Comparison of ENCODE assay signal across 12 cellular contexts in genomic region chr3:126659915-126660886, GRCh38. TPM values are rescaled to one million over a fixed set of nuclear protein-coding genes. Genes with fewer than 3 reads are reported as not detected.
DNase-seq lines count a peak whose midpoint lies in the region; ATAC-seq, FAIRE-seq and TF ChIP-seq lines count a peak whose summit lies in the region.
"Had no signal": no experiment of that assay in that cellular context is flagged by ENCODE, and none has a peak within 500 bp of the region (broad histone marks: within the 10 kb centered on the region; RNA-seq: fewer than 3 reads in every experiment).

No MANE protein-coding gene starts in this region.

- no peak for DNase-seq in heart right ventricle
- DNase-seq in right cardiac atrium, result no peak
- peak; percentile 31 for DNase-seq in RPMI7951 (ENCODE audit: low read depth)
- no peak for DNase-seq in fibroblast of pulmonary artery (ENCODE audit: low read depth)
- DNase-seq in urothelium cell line (ENCODE audit: low spot score), result no peak
- no peak for DNase-seq in activated CD4-positive, alpha-beta T cell treated with anti-CD3 and anti-CD28 coated beads, Interleukin-2, amount 50 U/mL, for 1 hour
- DNase-seq in erythroblast (lab: John Stamatoyannopoulos, UW), result no peak
- DNase-seq: activated CD4-positive, alpha-beta memory T cell treated with anti-CD3 and anti-CD28 coated beads for 36 hours; NCI-H146; stomach had no signal

- ATAC-seq in heart right ventricle (no peak), right cardiac atrium (no peak), GM18907 (IDR thresholded peaks at IDR 0.05; ENCODE audit: unreplicated experiment) (no peak)
- ATAC-seq: gastroesophageal sphincter had no signal

- WGBS in heart right ventricle, 2 donors, result 42 to 43% methylated on average over 19 of the region's 19 CpGs
- 43% methylated on average over 19 of the region's 19 CpGs for WGBS in right cardiac atrium

- H3K9me3 ChIP-seq in heart right ventricle, result no peaks in the 10 kb centered on the region
- H3K9me3 ChIP-seq in right cardiac atrium (ENCODE audit: control insufficient read depth, low read length), result no peaks in the 10 kb centered on the region

- H3K36me3 ChIP-seq in heart right ventricle, result no peaks in the 10 kb centered on the region
- H3K36me3 ChIP-seq: gastroesophageal sphincter, stomach had no signal

- peak in 6 of 9 donors; percentile 15 to 39 (median 30) for TF ChIP-seq CTCF in heart right ventricle (IDR thresholded peaks at IDR 0.05)
- TF ChIP-seq CTCF in fibroblast of pulmonary artery (IDR thresholded peaks at IDR 0.05; ENCODE audit: low read length, missing control alignments), result peak; percentile 34

- TF ChIP-seq POLR2A in erythroblast (IDR thresholded peaks at IDR 0.05; ENCODE audit: low read length), result no peak

- intact Hi-C loops in heart right ventricle (cut with DNase I) (no loop called here), right cardiac atrium (cut with DNase I) (no loop called here)

- peaks cover 0 to 32% (median 15%) of the 10 kb centered on the region in 7 donors for H3K27me3 ChIP-seq in heart right ventricle
- H3K27me3 ChIP-seq in right cardiac atrium (ENCODE audit: control insufficient read depth, insufficient read depth), result no peaks in the 10 kb centered on the region

- H3K27ac ChIP-seq in heart right ventricle (no peak overlapping the region), right cardiac atrium (ENCODE audit: low read length) (no peak overlapping the region)
- H3K27ac ChIP-seq: gastroesophageal sphincter, stomach had no signal

- peaks cover 0 to 4% (median 3%) of the 10 kb centered on the region in 9 donors for H3K4me1 ChIP-seq in heart right ventricle
- no peaks in the 10 kb centered on the region for H3K4me1 ChIP-seq in right cardiac atrium (ENCODE audit: control insufficient read depth, insufficient read depth, low read length)

- H3K4me3 ChIP-seq in heart right ventricle (no peak overlapping the region), right cardiac atrium (ENCODE audit: low read length) (no peak overlapping the region), fibroblast of pulmonary artery (replicated peaks; ENCODE audit: low read depth, low read length) (no peak overlapping the region)
- H3K4me3 ChIP-seq: gastroesophageal sphincter, stomach had no signal

- FAIRE-seq in urothelium cell line (lab: Jason Lieb, UNC), result peak; percentile 40

RNA-seq across cellular contexts. Expression of gene TXNRD3, which starts 5.3 kb away (rescaled TPM):
- total RNA-seq in heart right ventricle, result 1 to 10 TPM; 4.7 to 7.8 (median 5.6) TPM
- 1 to 10 TPM; 2.1 to 5.0 TPM for polyA plus RNA-seq in heart right ventricle
- total RNA-seq in right cardiac atrium, result 1 to 10 TPM; 7.0 to 9.1 (median 7.9) TPM
- 3.8 TPM for polyA plus RNA-seq in right cardiac atrium
- total RNA-seq in RPMI7951 (2014; rRNA removed; shearing (Covaris generic)), result 6.0 and 7.8 TPM in 2 replicates

RNA-seq across cellular contexts. Expression of gene CHCHD6, which starts 43.8 kb away (rescaled TPM):
- total RNA-seq in heart right ventricle (10 to 100 TPM in 6 of 10 donors, 1 to 10 TPM in 4; 5.2 to 15.8 (median 10.2) TPM), right cardiac atrium (10 to 100 TPM in 1 of 4 donors, 1 to 10 TPM in 3; 7.1 to 10.5 (median 8.6) TPM)
- polyA plus RNA-seq in heart right ventricle (10 to 100 TPM in 1 of 2 donors, 1 to 10 TPM in 1; 9.9 to 27.0 TPM), right cardiac atrium (9.3 TPM)
- total RNA-seq in RPMI7951 (2014; rRNA removed; shearing (Covaris generic)), result 18.7 and 23.0 TPM in 2 replicates
